Comparison of ENCODE assay signal across 9 cellular contexts in genomic region chr2:48600204-48600813, GRCh38. TPM values are rescaled to one million over a fixed set of nuclear protein-coding genes. Genes with fewer than 3 reads are reported as not detected.
A peak's percentile ranks its signal among the peaks of the same experiment; 100 is the strongest.
DNase-seq lines count a peak whose midpoint lies in the region; ATAC-seq and TF ChIP-seq lines count a peak whose summit lies in the region.
"Had no signal": no experiment of that assay in that cellular context is flagged by ENCODE, and none has a peak within 500 bp of the region (broad histone marks: within the 10 kb centered on the region; RNA-seq: fewer than 3 reads in every experiment).

No MANE protein-coding gene starts in this region.

- no peak for ATAC-seq in effector memory CD8-positive, alpha-beta T cell (replicated peaks)
- no peak for ATAC-seq in HG02870 (IDR thresholded peaks at IDR 0.05; ENCODE audit: unreplicated experiment)

- TF ChIP-seq CTCF in HFFc6 (IDR thresholded peaks at IDR 0.05) (peak; percentile 87), choroid plexus epithelial cell (conservative IDR thresholded peaks at IDR 0.05; ENCODE audit: low read depth, low read length) (peak; percentile 80)

- H3K27ac Mint-ChIP-seq in HFFc6: no peak overlapping the region
- H3K27ac Mint-ChIP-seq in effector memory CD8-positive, alpha-beta T cell: no peak overlapping the region

- H3K9me3 Mint-ChIP-seq in HFFc6: no peaks in the 10 kb centered on the region
- H3K9me3 Mint-ChIP-seq in effector memory CD8-positive, alpha-beta T cell: no peaks in the 10 kb centered on the region

- no peak overlapping the region for H3K4me3 ChIP-seq in choroid plexus epithelial cell (ENCODE audit: low read depth, low read length)

- DNase-seq in DMS153 treated with DMSO at 0.1 percent for 48 hours (lab: John Stamatoyannopoulos, UW; ENCODE audit: unreplicated experiment): peak; percentile 24
- peak; percentile 36 for DNase-seq in HFFc6
- peak; percentile 39 for DNase-seq in NCI-H774 (lab: John Stamatoyannopoulos, UW)
- peak; percentile 64 for DNase-seq in choroid plexus epithelial cell (ENCODE audit: low read depth)
- DNase-seq in midbrain (lab: John Stamatoyannopoulos, UW): peak; percentile 74
- DNase-seq in activated CD8-positive, alpha-beta memory T cell treated with anti-CD3 and anti-CD28 coated beads, Interleukin-2, amount 50 U/mL, for 4 hours: no peak
- no peak for DNase-seq in effector memory CD8-positive, alpha-beta T cell

- no peak overlapping the region for H3K4me3 Mint-ChIP-seq in HFFc6
- H3K4me3 Mint-ChIP-seq in effector memory CD8-positive, alpha-beta T cell: no peak overlapping the region

- no peaks in the 10 kb centered on the region; the same call in 1 of the 2 replicates for H3K27me3 Mint-ChIP-seq in HFFc6 (ENCODE audit: insufficient read depth)
- H3K27me3 Mint-ChIP-seq in effector memory CD8-positive, alpha-beta T cell: peaks cover 0 to 5% of the 10 kb centered on the region in 2 donors

- H3K4me1 Mint-ChIP-seq in HFFc6 (ENCODE audit: low read depth): no peaks in the 10 kb centered on the region
- no peaks in the 10 kb centered on the region for H3K4me1 Mint-ChIP-seq in effector memory CD8-positive, alpha-beta T cell (ENCODE audit: low read depth in 2 of 2)

- no peaks in the 10 kb centered on the region for H3K36me3 Mint-ChIP-seq in HFFc6 (ENCODE audit: low read depth)
- no peaks in the 10 kb centered on the region for H3K36me3 Mint-ChIP-seq in effector memory CD8-positive, alpha-beta T cell (ENCODE audit: insufficient read depth)

RNA-seq across cellular contexts. Expression of gene GTF2A1L, which starts 17.3 kb away (rescaled TPM):
- not detected for total RNA-seq in HFFc6 (2021; fragmentation: NEBNext Ultra II Directional; extraction: Animal tissue kit (Norgen Biotek cat#: 25700))
- total RNA-seq: T-helper 2 cell treated with Interferon-gamma antibody and Interleukin-4, amounts not matched to agents 100 ng/mL and 5 ng/mL, for 36 hours had no signal

Comparison
In these comparisons a context has a peak if more than half of its experiments do, and no peak if none do; other contexts are left out.
1. DNase-seq: peak in DMS153 treated with DMSO at 0.1 percent for 48 hours (single experiment), HFFc6 (single experiment), NCI-H774 (single experiment), choroid plexus epithelial cell (single experiment) and midbrain (single experiment); none in activated CD8-positive, alpha-beta memory T cell treated with anti-CD3 and anti-CD28 coated beads, Interleukin-2, amount 50 U/mL, for 4 hours (single experiment) and effector memory CD8-positive, alpha-beta T cell (0 of 3).